20 cellular contexts compared by ENCODE assay signal in genomic region chr13:65584126-65584525, GRCh38.
"Had no signal": no experiment of that assay in that cellular context is flagged by ENCODE, and none has a peak within 500 bp of the region (broad histone marks: within the 10 kb centered on the region; RNA-seq: fewer than 3 reads in every experiment).

No MANE protein-coding gene starts in this region.

- H3K4me3 ChIP-seq: dorsolateral prefrontal cortex, heart right ventricle, left ventricle myocardium inferior, lower lobe of right lung, neural progenitor cell, ovary, right atrium auricular region, sigmoid colon, skin epidermis had no signal

- DNase-seq: cortex of kidney; dorsolateral prefrontal cortex; effector CD8-positive, alpha-beta T cell; heart right ventricle; hypothalamus; left ventricle myocardium inferior; lower lobe of right lung; midbrain; nucleus accumbens; ovary; sigmoid colon; stimulated activated CD4-positive, alpha-beta T cell treated with anti-CD3 and anti-CD28 coated beads, Interleukin-12 subunit alpha, Interleukin-12 subunit beta, amount 100 ng/mL, for 4 hours; stimulated activated naive CD4-positive, alpha-beta T cell treated with Interleukin-2 at 50 U/mL for 16 hours; trophoblast cell had no signal

- H3K27ac ChIP-seq: dorsolateral prefrontal cortex, heart right ventricle, left ventricle myocardium inferior, lower lobe of right lung, neural progenitor cell, ovary, right atrium auricular region, sigmoid colon, skin epidermis had no signal

- H3K9ac ChIP-seq: neural progenitor cell had no signal

- H3K36me3 ChIP-seq: heart right ventricle, left ventricle myocardium inferior, lower lobe of right lung, neural progenitor cell, ovary, right atrium auricular region, sigmoid colon had no signal

- H3K4me3 Mint-ChIP-seq: memory B cell; natural killer cell treated with Interleukin-12 subunit alpha and Interleukin-12 subunit beta and Interleukin-15 and Interleukin-18, amount 100 ng/mL, for 72 hours; neural progenitor cell had no signal

- H3K9me3 ChIP-seq: right atrium auricular region, sigmoid colon had no signal

- H3K27me3 Mint-ChIP-seq: memory B cell; natural killer cell treated with Interleukin-12 subunit alpha and Interleukin-12 subunit beta and Interleukin-15 and Interleukin-18, amount 100 ng/mL, for 72 hours had no signal

- H3K4me1 Mint-ChIP-seq: memory B cell, neural progenitor cell had no signal

- H3K4me2 ChIP-seq: neural progenitor cell had no signal

- H2AFZ ChIP-seq: neural progenitor cell had no signal

- ATAC-seq: esophagus mucosa; heart right ventricle; lower lobe of right lung; natural killer cell treated with Interleukin-12 subunit alpha and Interleukin-12 subunit beta and Interleukin-15 and Interleukin-18, amount 100 ng/mL, for 72 hours had no signal

- H3K4me1 ChIP-seq: heart right ventricle, left ventricle myocardium inferior, lower lobe of right lung, neural progenitor cell, right atrium auricular region, sigmoid colon had no signal

- H3K36me3 Mint-ChIP-seq: memory B cell, neural progenitor cell had no signal

- H3K27ac Mint-ChIP-seq: memory B cell; natural killer cell treated with Interleukin-12 subunit alpha and Interleukin-12 subunit beta and Interleukin-15 and Interleukin-18, amount 100 ng/mL, for 72 hours; neural progenitor cell had no signal

- H3K27me3 ChIP-seq: dorsolateral prefrontal cortex, heart right ventricle, neural progenitor cell, ovary, right atrium auricular region, sigmoid colon had no signal
